21 cellular contexts compared by ENCODE assay signal in genomic region chr4:159416073-159416472, GRCh38.
"Had no signal": no experiment of that assay in that cellular context is flagged by ENCODE, and none has a peak within 500 bp of the region (broad histone marks: within the 10 kb centered on the region; RNA-seq: fewer than 3 reads in every experiment).

No MANE protein-coding gene starts in this region.

- H3K4me1 ChIP-seq: colonic mucosa, prostate gland, right atrium auricular region, tibial nerve, uterus had no signal

- H3K27me3 ChIP-seq: brain microvascular endothelial cell, colonic mucosa, right atrium auricular region, tibial nerve, uterus had no signal

- H3K27ac ChIP-seq: brain microvascular endothelial cell, colonic mucosa, prostate gland, right atrium auricular region, tibial nerve, uterus had no signal

- FAIRE-seq: frontal cortex had no signal

- ATAC-seq: activated CD4-positive, CD25-positive, alpha-beta regulatory T cell treated with anti-CD3 and anti-CD28 coated beads, Interleukin-2, amount 50 U/mL, for 24 hours; activated naive CD8-positive, alpha-beta T cell treated with anti-CD3 and anti-CD28 coated beads, Interleukin-2, amount 50 U/mL, for 24 hours; left ventricle myocardium superior had no signal

- DNase-seq: activated CD4-positive, alpha-beta T cell treated with anti-CD3 and anti-CD28 coated beads, Interleukin-2, amount 50 U/mL, for 1 hour; activated CD8-positive, alpha-beta memory T cell treated with anti-CD3 and anti-CD28 coated beads for 24 hours; activated CD8-positive, alpha-beta memory T cell treated with anti-CD3 and anti-CD28 coated beads, Interleukin-2, amount 50 U/mL, for 48 hours; activated effector memory CD4-positive, alpha-beta T cell treated with Interleukin-2 at 50 U/mL for 16 hours; activated naive CD4-positive, alpha-beta T cell treated with anti-CD3 and anti-CD28 coated beads, Interleukin-2, amount 10 ng/mL, durations not matched to agents 7 days and 5 days; activated naive CD8-positive, alpha-beta T cell treated with anti-CD3 and anti-CD28 coated beads, Interleukin-2, amount 50 U/mL, for 24 hours; activated T-cell treated with anti-CD3 and anti-CD28 coated beads, Interleukin-2, amount 50 U/mL, for 48 hours; anterior cingulate cortex; brain microvascular endothelial cell; colonic mucosa; erythroblast; head of caudate nucleus; left ventricle myocardium superior; naive B cell; T1000; uterus had no signal
